Comparison of ENCODE assay signal across 12 cellular contexts in the genomic region with DNA sequence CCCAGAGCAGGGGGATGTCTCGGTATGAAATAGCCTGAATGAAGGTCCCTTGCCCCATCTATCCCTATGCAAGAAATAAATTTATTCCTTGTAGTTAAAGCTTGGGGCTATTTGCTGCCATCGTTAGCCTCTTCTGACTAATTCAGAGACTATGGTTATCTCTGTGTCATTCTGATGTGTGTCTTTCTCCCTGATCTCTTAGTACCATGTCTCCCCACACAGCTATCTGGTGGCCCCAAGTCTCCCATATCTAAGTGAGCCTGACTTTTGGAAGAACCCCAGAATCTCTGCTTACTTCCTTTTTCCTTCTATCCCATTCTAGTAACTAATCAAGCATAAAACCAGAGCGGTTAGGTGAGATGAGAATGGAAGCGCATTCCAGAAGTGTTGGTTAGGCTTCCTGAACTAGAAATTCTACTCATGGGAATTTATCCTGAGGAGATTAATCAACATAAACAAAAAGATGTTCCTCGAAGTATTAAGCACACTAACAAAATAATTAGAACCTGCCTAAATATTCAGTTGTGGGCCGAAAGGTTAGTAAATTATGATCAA.
A peak's percentile ranks its signal among the peaks of the same experiment; 100 is the strongest.
DNase-seq lines count a peak whose midpoint lies in the region; ATAC-seq and TF ChIP-seq lines count a peak whose summit lies in the region.
"Had no signal": no experiment of that assay in that cellular context is flagged by ENCODE, and none has a peak within 500 bp of the region (broad histone marks: within the 10 kb centered on the region; RNA-seq: fewer than 3 reads in every experiment).

No MANE protein-coding gene starts in this region.

- H3K4me3 ChIP-seq in GM12865 (ENCODE audit: low read depth, low read length) = no peak overlapping the region
- H3K4me3 ChIP-seq: ascending aorta, HAP-1, upper lobe of right lung had no signal

- peak; percentile 22 for DNase-seq in GM12865 (ENCODE audit: low read depth)
- DNase-seq in NCI-H2227 treated with DMSO at 0.1 percent for 48 hours (lab: John Stamatoyannopoulos, UW) = no peak
- no peak for DNase-seq in NCI-H2081 treated with DMSO at 0.1 percent for 48 hours (lab: John Stamatoyannopoulos, UW)
- no peak for DNase-seq in AG20443 (ENCODE audit: low spot score)
- DNase-seq: stimulated activated CD4-positive, alpha-beta T cell treated with anti-CD3 and anti-CD28 coated beads, Interleukin-4, amount 100 ng/mL, for 1 hour; stimulated activated naive B cell treated with anti-CD40 and anti-IgM and Interleukin-4, amounts not matched to agents 10 μg/mL and 1 μg/mL and 100 μg/mL, for 72 hours; upper lobe of right lung had no signal

- ATAC-seq in GM19025 (IDR thresholded peaks at IDR 0.05; ENCODE audit: low read depth, unreplicated experiment) = peak; percentile 13
- peak; percentile 43 for ATAC-seq in HG03442 (IDR thresholded peaks at IDR 0.05; ENCODE audit: unreplicated experiment)

- H3K4me3 Mint-ChIP-seq in dendritic cell treated with granulocyte-macrophage colony-stimulating factor and Interleukin-4, amounts not matched to agents 40 ng/mL and 50 ng/mL, for 4 days = no peak overlapping the region
- H3K4me3 Mint-ChIP-seq: stimulated activated naive B cell treated with anti-CD40 and anti-IgM and Interleukin-4, amounts not matched to agents 10 μg/mL and 1 μg/mL and 100 μg/mL, for 72 hours had no signal

- no peaks in the 10 kb centered on the region for H3K27me3 Mint-ChIP-seq in dendritic cell treated with granulocyte-macrophage colony-stimulating factor and Interleukin-4, amounts not matched to agents 40 ng/mL and 50 ng/mL, for 4 days

- no peak for TF ChIP-seq CTCF in GM12865 (IDR thresholded peaks at IDR 0.05; ENCODE audit: insufficient read depth, low read depth, low read length, missing control alignments)

- no peaks in the 10 kb centered on the region for H3K9me3 Mint-ChIP-seq in dendritic cell treated with granulocyte-macrophage colony-stimulating factor and Interleukin-4, amounts not matched to agents 40 ng/mL and 50 ng/mL, for 4 days
- H3K9me3 Mint-ChIP-seq: stimulated activated naive B cell treated with anti-CD40 and anti-IgM and Interleukin-4, amounts not matched to agents 10 μg/mL and 1 μg/mL and 100 μg/mL, for 72 hours had no signal

- H3K27ac Mint-ChIP-seq in dendritic cell treated with granulocyte-macrophage colony-stimulating factor and Interleukin-4, amounts not matched to agents 40 ng/mL and 50 ng/mL, for 4 days = peak overlapping the region; percentile 4
- H3K27ac Mint-ChIP-seq: stimulated activated naive B cell treated with anti-CD40 and anti-IgM and Interleukin-4, amounts not matched to agents 10 μg/mL and 1 μg/mL and 100 μg/mL, for 72 hours had no signal

- intact Hi-C loops in dendritic cell treated with granulocyte-macrophage colony-stimulating factor and Interleukin-4, amounts not matched to agents 40 ng/mL and 50 ng/mL, for 4 days (cut with micrococcal nuclease) = loop anchor here (5.0 kb wide), 1 partner anchor 71 kb away; a partner anchor contains a TSS

- H3K4me1 Mint-ChIP-seq in dendritic cell treated with granulocyte-macrophage colony-stimulating factor and Interleukin-4, amounts not matched to agents 40 ng/mL and 50 ng/mL, for 4 days (ENCODE audit: low read depth) = peaks cover 54% of the 10 kb centered on the region

- no peaks in the 10 kb centered on the region for H3K36me3 Mint-ChIP-seq in dendritic cell treated with granulocyte-macrophage colony-stimulating factor and Interleukin-4, amounts not matched to agents 40 ng/mL and 50 ng/mL, for 4 days (ENCODE audit: low read depth)
- H3K36me3 Mint-ChIP-seq: stimulated activated naive B cell treated with anti-CD40 and anti-IgM and Interleukin-4, amounts not matched to agents 10 μg/mL and 1 μg/mL and 100 μg/mL, for 72 hours had no signal
